20 cellular contexts compared by ENCODE assay signal in the genomic region with DNA sequence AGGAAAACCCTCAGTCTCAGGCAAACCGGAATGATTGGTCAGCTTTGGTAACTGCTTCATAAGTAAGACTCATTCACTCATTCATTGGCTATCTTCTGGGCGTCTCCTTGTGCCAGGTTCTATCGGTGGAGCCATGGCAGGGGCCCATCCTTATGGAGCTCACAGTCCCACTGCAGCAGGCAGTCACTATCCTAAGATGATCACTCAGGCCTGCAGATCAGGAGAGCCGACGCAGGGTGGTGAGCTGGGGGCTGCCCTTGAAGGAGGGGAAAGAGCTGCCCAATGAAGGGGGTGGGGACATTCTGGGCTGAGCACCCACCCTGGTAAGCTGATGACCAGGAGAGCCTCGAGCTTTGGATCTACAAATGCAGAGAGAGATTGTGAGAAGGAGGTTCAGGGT. TPM values are rescaled to one million over a fixed set of nuclear protein-coding genes. Genes with fewer than 3 reads are reported as not detected.
DNase-seq lines count a peak whose midpoint lies in the region; ATAC-seq and TF ChIP-seq lines count a peak whose summit lies in the region.
"Had no signal": no experiment of that assay in that cellular context is flagged by ENCODE, and none has a peak within 500 bp of the region (broad histone marks: within the 10 kb centered on the region; RNA-seq: fewer than 3 reads in every experiment).

No MANE protein-coding gene starts in this region.

- intact Hi-C loops in posterior vena cava (cut with DNase I) (loop anchor here in 1 of 2 donors (10.0 kb wide), 1 partner anchor 117 kb away; no protein-coding TSS in a partner anchor), spleen (cut with DNase I; ENCODE audit: low total_unique reads) (loop anchor here (10.0 kb wide), 1 partner anchor 117 kb away; no protein-coding TSS in a partner anchor)

- TF ChIP-seq POLR2A in spleen (IDR thresholded peaks at IDR 0.05) = no peak

- no peak for ATAC-seq in GM21786 (IDR thresholded peaks at IDR 0.05; ENCODE audit: unreplicated experiment)
- ATAC-seq: GM23338, HCT116 had no signal

- no peak overlapping the region for H3K27ac Mint-ChIP-seq in chondrocyte (ENCODE audit: unreplicated experiment)
- H3K27ac Mint-ChIP-seq: CD4-positive, alpha-beta memory T cell; GM23338; H9 had no signal

- H3K9me3 ChIP-seq in spleen = no peaks in the 10 kb centered on the region

- H3K4me3 ChIP-seq in coronary artery (no peak overlapping the region), spleen (no peak overlapping the region)
- H3K4me3 ChIP-seq: GM23338 had no signal

- peaks cover 0 to 42% (median 23%) of the 10 kb centered on the region in 6 donors for H3K4me1 ChIP-seq in spleen

- DNase-seq in chondrocyte (ENCODE audit: low spot score) (peak; percentile 47), coronary artery (ENCODE audit: low spot score) (peak; percentile 36), posterior vena cava (ENCODE audit: low spot score) (peak; percentile 10), spleen (peak; percentile 29), GM10266 (ENCODE audit: extremely low spot score) (no peak), UCSD-AML1 (lab: John Stamatoyannopoulos, UW; ENCODE audit: unreplicated experiment) (no peak)
- DNase-seq: C1 segment of cervical spinal cord; Calu3; CD4-positive, alpha-beta memory T cell; COR-L47; DMS53; DMS79 treated with DMSO at 0.1 percent for 48 hours; GF-D8; H9 had no signal

- H3K36me3 Mint-ChIP-seq in chondrocyte (ENCODE audit: low read depth) = no peaks in the 10 kb centered on the region
- H3K36me3 Mint-ChIP-seq: CD4-positive, alpha-beta memory T cell had no signal

- WGBS in spleen, 5 donors = 68 to 89% (median 80%) methylated on average over 4 to 6 of the region's 6 CpGs

- H3K27ac ChIP-seq in coronary artery = no peak overlapping the region
- no peak overlapping the region for H3K27ac ChIP-seq in spleen

- TF ChIP-seq CTCF in chondrocyte (IDR thresholded peaks at IDR 0.05) (no peak), coronary artery (IDR thresholded peaks at IDR 0.05) (no peak), spleen (IDR thresholded peaks at IDR 0.05 in 8 of 11, conservative IDR thresholded peaks at IDR 0.05 in 3 of 11) (no peak), GM10266 (IDR thresholded peaks at IDR 0.05; ENCODE audit: control insufficient read depth, insufficient read depth, low read depth, missing control alignments) (no peak)

- H3K36me3 ChIP-seq in spleen = no peaks in the 10 kb centered on the region

- no peaks in the 10 kb centered on the region for H3K27me3 ChIP-seq in spleen (replicated peaks in 1 of 7)

- no peak overlapping the region for H3K4me3 Mint-ChIP-seq in chondrocyte (ENCODE audit: unreplicated experiment)
- H3K4me3 Mint-ChIP-seq: CD4-positive, alpha-beta memory T cell; GM23338; H9 had no signal

- H3K9me3 Mint-ChIP-seq in chondrocyte (ENCODE audit: low read depth) = peaks cover 3% of the 10 kb centered on the region
- H3K9me3 Mint-ChIP-seq: GM23338, H9 had no signal

- peaks cover 36% of the 10 kb centered on the region for H3K27me3 Mint-ChIP-seq in chondrocyte (ENCODE audit: low read depth)

- peaks cover 3% of the 10 kb centered on the region for H3K4me1 Mint-ChIP-seq in chondrocyte (ENCODE audit: low read depth)
- H3K4me1 Mint-ChIP-seq: CD4-positive, alpha-beta memory T cell had no signal

RNA-seq across cellular contexts. Expression of a gene that starts 20.5 kb away (rescaled TPM):
- total RNA-seq in chondrocyte (0.22 to 0.46 TPM (median 0.28 TPM) in 3 replicates), posterior vena cava (10 to 100 TPM; 34.7 to 35.4 TPM), spleen (100 to 1,000 TPM in 2 of 7 donors, 10 to 100 TPM in 5; 62.5 to 145 (median 68.7) TPM)
- polyA plus RNA-seq in spleen = 10 to 100 TPM in 1 of 3 donors, 1 to 10 TPM in 2; 6.0 to 18.3 (median 6.7) TPM
- total RNA-seq: A172, A673, Calu3 had no signal
- polyA plus RNA-seq: BJ; CD4-positive, alpha-beta memory T cell had no signal

Comparison
In these comparisons a context has a peak if more than half of its experiments do, and no peak if none do; other contexts are left out.
1. DNase-seq: peak in chondrocyte (single experiment), coronary artery (single experiment), posterior vena cava (single experiment) and spleen (single experiment); none in GM10266 (single experiment) and UCSD-AML1 (single experiment).
2. RNA of a gene that starts 20.5 kb away (total RNA-seq): 62.5 to 145 TPM in spleen and 34.7 to 35.4 TPM in posterior vena cava; 0.22 to 0.46 TPM in chondrocyte; every median in the first group is over 10 times any median in the second.